1 cellular context compared by ENCODE assay signal in genomic region chr4:155632314-155632713, GRCh38.
TF ChIP-seq lines count a peak whose summit lies in the region.

No MANE protein-coding gene starts in this region.

TF ChIP-seq in IMR-90, 13 proteins besides CTCF, POLR2A, EP300 and RAD21 (continued from another document):
- TF ChIP-seq ELK1 (IDR thresholded peaks at IDR 0.05; ENCODE audit: borderline replicate concordance, low read depth, low read length) (no peak), FOS (IDR thresholded peaks at IDR 0.05; ENCODE audit: low read depth, low read length) (no peak), USF2 (IDR thresholded peaks at IDR 0.05; ENCODE audit: low read depth, low read length) (no peak), CHD1 (IDR thresholded peaks at IDR 0.05; ENCODE audit: low read depth, low read length) (no peak), MXI1 (IDR thresholded peaks at IDR 0.05; ENCODE audit: borderline replicate concordance, low read depth, low read length) (no peak), MAZ (IDR thresholded peaks at IDR 0.05; ENCODE audit: borderline replicate concordance, low read depth, low read length) (no peak), RFX5 (IDR thresholded peaks at IDR 0.05; ENCODE audit: low read depth, low read length) (no peak), SMC3 (IDR thresholded peaks at IDR 0.05; ENCODE audit: low read depth, low read length) (no peak), NFE2L2 (IDR thresholded peaks at IDR 0.05; ENCODE audit: low read depth, low read length) (no peak)
